Comparison of ENCODE assay signal across 11 cellular contexts in the genomic region with DNA sequence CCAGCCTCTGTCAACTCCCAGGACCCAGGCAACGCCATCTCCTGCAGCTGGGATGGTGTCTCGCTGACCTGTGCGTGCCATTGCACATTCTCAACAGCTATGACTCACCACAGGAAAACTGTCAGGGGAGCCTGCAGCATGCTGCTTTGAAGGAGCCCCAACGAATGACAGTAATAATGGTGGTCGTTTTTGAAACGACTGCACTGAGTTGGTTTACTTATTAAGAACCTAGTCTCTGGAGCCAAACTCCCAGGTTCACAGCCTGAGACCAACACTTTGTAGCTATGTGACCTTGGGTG. TPM values are rescaled to one million over a fixed set of nuclear protein-coding genes. Genes with fewer than 3 reads are reported as not detected.
DNase-seq lines count a peak whose midpoint lies in the region; ATAC-seq, FAIRE-seq and TF ChIP-seq lines count a peak whose summit lies in the region.
"Had no signal": no experiment of that assay in that cellular context is flagged by ENCODE, and none has a peak within 500 bp of the region (broad histone marks: within the 10 kb centered on the region; RNA-seq: fewer than 3 reads in every experiment).

No MANE protein-coding gene starts in this region.

- TF ChIP-seq POLR2A in esophagus muscularis mucosa (IDR thresholded peaks at IDR 0.05; ENCODE audit: low read depth), result no peak
- no peak for TF ChIP-seq POLR2A in ovary (IDR thresholded peaks at IDR 0.05)

- H3K9me3 ChIP-seq in esophagus muscularis mucosa, result no peaks in the 10 kb centered on the region
- H3K9me3 ChIP-seq in ovary, result no peaks in the 10 kb centered on the region

- TF ChIP-seq CTCF in esophagus muscularis mucosa (IDR thresholded peaks at IDR 0.05) (no peak), ovary (IDR thresholded peaks at IDR 0.05) (no peak)

- DNase-seq in DMS53 (lab: John Stamatoyannopoulos, UW), result peak; percentile 91
- DNase-seq in RCC 7860 (ENCODE audit: low spot score), result peak; percentile 76
- no peak for DNase-seq in esophagus muscularis mucosa (ENCODE audit: extremely low spot score)
- DNase-seq in ovary, result peak in 3 of 5 donors; percentile 31 to 60 (median 48)
- DNase-seq in GM19240 (ENCODE audit: insufficient read length, low spot score), result no peak
- no peak for DNase-seq in stimulated activated CD4-positive, alpha-beta T cell treated with anti-CD3 and anti-CD28 coated beads, Interleukin-15, amount 100 ng/mL, for 24 hours
- DNase-seq: activated CD4-positive, alpha-beta T cell treated with anti-CD3 and anti-CD28 coated beads, Interleukin-2, amount 10 ng/mL, durations not matched to agents 7 days and 5 days; GOT3; NCI-H2029 treated with DMSO at 0.1 percent for 48 hours had no signal

- TF ChIP-seq EP300 in esophagus muscularis mucosa (IDR thresholded peaks at IDR 0.05), result no peak
- no peak for TF ChIP-seq EP300 in ovary (IDR thresholded peaks at IDR 0.05)

- H3K4me3 ChIP-seq in esophagus muscularis mucosa, result no peak overlapping the region
- no peak overlapping the region for H3K4me3 ChIP-seq in ovary

- intact Hi-C loops in esophagus muscularis mucosa (cut with DNase I), result loop anchor here (5.0 kb wide), 1 partner anchor 36 kb away; a partner anchor contains a TSS
- intact Hi-C loops in ovary (cut with DNase I), result loop anchor here in 1 of 4 donors (10.0 kb wide), 1 partner anchor 58 kb away; a partner anchor contains a TSS

- H3K36me3 ChIP-seq in esophagus muscularis mucosa, result peaks cover 0 to 32% (median 0%) of the 10 kb centered on the region in 4 donors
- H3K36me3 ChIP-seq in ovary, result no peaks in the 10 kb centered on the region

- FAIRE-seq in RCC 7860 (lab: Jason Lieb, UNC), result peak; percentile 82

- H3K27ac ChIP-seq in esophagus muscularis mucosa (replicated peaks in 1 of 4), result peak overlapping the region; percentile 30 to 75 (median 66)
- H3K27ac ChIP-seq in ovary, result peak overlapping the region in 1 of 2 donors; percentile 49

- H3K4me1 ChIP-seq in esophagus muscularis mucosa (peaks cover 31 to 49% (median 42%) of the 10 kb centered on the region in 4 donors), ovary (ENCODE audit: insufficient read depth) (peaks cover 9% of the 10 kb centered on the region)

- no peak for ATAC-seq in GM21515 (IDR thresholded peaks at IDR 0.05; ENCODE audit: unreplicated experiment)
- no peak for ATAC-seq in HG03378 (IDR thresholded peaks at IDR 0.05; ENCODE audit: unreplicated experiment)

- H3K27me3 ChIP-seq in esophagus muscularis mucosa (no peaks in the 10 kb centered on the region), ovary (no peaks in the 10 kb centered on the region)

- WGBS in esophagus muscularis mucosa, result 23% methylated on average over 6 of the region's 6 CpGs
- 12 to 20% (median 17%) methylated on average over 6 of the region's 6 CpGs for WGBS in ovary, 3 donors

RNA-seq across cellular contexts. Expression of a gene that starts 21.6 kb away (rescaled TPM):
- total RNA-seq in esophagus muscularis mucosa (10 to 100 TPM; 16.7 to 24.1 (median 20.9) TPM), ovary (100 to 1,000 TPM in 3 of 7 donors, 10 to 100 TPM in 4; 42.0 to 153 (median 79.7) TPM)
- 10 to 100 TPM; 72.5 to 73.8 TPM for polyA plus RNA-seq in ovary

RNA-seq across cellular contexts. Expression of a gene that starts 33.4 kb away (rescaled TPM):
- 10 to 100 TPM; 13.7 to 36.8 (median 16.4) TPM for total RNA-seq in esophagus muscularis mucosa
- total RNA-seq in ovary, result 10 to 100 TPM; 16.5 to 42.6 (median 23.5) TPM
- polyA plus RNA-seq in ovary, result 10 to 100 TPM; 17.2 to 43.1 TPM

RNA-seq across cellular contexts. Expression of a gene that starts 58.9 kb away (rescaled TPM):
- total RNA-seq in esophagus muscularis mucosa (10 to 100 TPM; 59.8 to 75.7 (median 69.4) TPM), ovary (100 to 1,000 TPM in 5 of 7 donors, 10 to 100 TPM in 2; 55.9 to 173 (median 153) TPM)
- 100 to 1,000 TPM in 1 of 2 donors, 10 to 100 TPM in 1; 70.6 to 107 TPM for polyA plus RNA-seq in ovary

Comparison
In these comparisons a context has a peak if more than half of its experiments do, and no peak if none do; other contexts are left out.
1. DNase-seq: peak in DMS53 (single experiment), RCC 7860 (single experiment) and ovary (3 of 5); none in esophagus muscularis mucosa (single experiment), GM19240 (single experiment) and stimulated activated CD4-positive, alpha-beta T cell treated with anti-CD3 and anti-CD28 coated beads, Interleukin-15, amount 100 ng/mL, for 24 hours (single experiment).